ENCODE assay signal across 15 cellular contexts in genomic region chr1:16150508-16150907, GRCh38. TPM values are rescaled to one million over a fixed set of nuclear protein-coding genes. Genes with fewer than 3 reads are reported as not detected.
DNase-seq lines count a peak whose midpoint lies in the region; ATAC-seq and TF ChIP-seq lines count a peak whose summit lies in the region.
"Had no signal": no experiment of that assay in that cellular context is flagged by ENCODE, and none has a peak within 500 bp of the region (broad histone marks: within the 10 kb centered on the region; RNA-seq: fewer than 3 reads in every experiment).

No MANE protein-coding gene starts in this region.

- H2BK120ac ChIP-seq in IMR-90 (ENCODE audit: low read depth, low read length) (peak overlapping the region; percentile 86; the same call in 1 of the 2 replicates), mesenchymal stem cell (ENCODE audit: low read depth, low read length) (no peak overlapping the region)

- peaks cover 27% of the 10 kb centered on the region for H3K9me1 ChIP-seq in IMR-90 (ENCODE audit: insufficient read depth, low read length)

- peaks cover 16% of the 10 kb centered on the region for H4K20me1 ChIP-seq in IMR-90 (ENCODE audit: insufficient read depth, low read length)

- TF ChIP-seq CTCF in IMR-90 (conservative IDR thresholded peaks at IDR 0.05; ENCODE audit: low read depth, low read length): no peak
- no peak for TF ChIP-seq CTCF in MCF 10A (IDR thresholded peaks at IDR 0.05; ENCODE audit: unreplicated experiment)
- TF ChIP-seq CTCF in thyroid gland (IDR thresholded peaks at IDR 0.05): no peak

- peak overlapping the region; percentile 63; the same call in 1 of the 2 replicates for H3K9ac ChIP-seq in IMR-90 (ENCODE audit: low read depth, low read length)
- peak overlapping the region; percentile 53 for H3K9ac ChIP-seq in mesenchymal stem cell (ENCODE audit: low read length)

- no peaks in the 10 kb centered on the region for H3K9me3 ChIP-seq in IMR-90 (ENCODE audit: control insufficient read depth, insufficient read depth, low read length)
- H3K9me3 ChIP-seq in mesenchymal stem cell (ENCODE audit: control insufficient read depth, low read length): no peaks in the 10 kb centered on the region
- no peaks in the 10 kb centered on the region for H3K9me3 ChIP-seq in thyroid gland
- H3K9me3 ChIP-seq: ovary had no signal

- peak overlapping the region; percentile 98; the same call in 1 of the 2 replicates for H4K91ac ChIP-seq in IMR-90 (ENCODE audit: insufficient read depth, low read depth, low read length)
- H4K91ac ChIP-seq in mesenchymal stem cell (ENCODE audit: low read length): no peak overlapping the region

- 86% methylated on average over 1 of the region's 6 CpGs; no CpG with 5 or more reads in 1 of the 2 experiments for WGBS in IMR-90 (ENCODE audit: extremely low coverage in 2 of 2, insufficient read length in 1 of 2), 2 experiments
- 88% methylated on average over 4 of the region's 6 CpGs for WGBS in mesenchymal stem cell
- WGBS in thyroid gland, 2 donors: 81 to 88% methylated on average over 5 to 6 of the region's 6 CpGs

- ATAC-seq in IMR-90 (ENCODE audit: low read depth): no peak
- no peak for ATAC-seq in GM19351 (IDR thresholded peaks at IDR 0.05; ENCODE audit: unreplicated experiment)

- H2BK12ac ChIP-seq in mesenchymal stem cell (ENCODE audit: low read length in 2 of 2): peak overlapping the region in 1 of 2 experiments; percentile 50

- peak overlapping the region; percentile 99 for H2AK5ac ChIP-seq in IMR-90 (ENCODE audit: low read depth, low read length)
- peak overlapping the region; percentile 42 for H2AK5ac ChIP-seq in mesenchymal stem cell (ENCODE audit: low read length, severe bottlenecking)

- in situ Hi-C loops in IMR-90 (cut with MboI; ENCODE audit: low sequenced_read_pairs): no loop called here

- H3K4me3 Mint-ChIP-seq in MCF 10A (ENCODE audit: unreplicated experiment): peak overlapping the region; percentile 87
- H3K4me3 Mint-ChIP-seq: CD14-positive monocyte, memory B cell had no signal

- H3K4me1 Mint-ChIP-seq in MCF 10A (ENCODE audit: insufficient read depth, unreplicated experiment): peaks cover 30% of the 10 kb centered on the region

- peak overlapping the region; percentile 75; the same call in 1 of the 3 replicates for H2BK15ac ChIP-seq in IMR-90 (ENCODE audit: low read depth, low read length)
- no peak overlapping the region for H2BK15ac ChIP-seq in mesenchymal stem cell (ENCODE audit: low read depth, poor library complexity, severe bottlenecking)

- no peak overlapping the region; the same call in 1 of the 2 replicates for H3K4me2 ChIP-seq in IMR-90 (ENCODE audit: low read depth, low read length)
- H3K4me2 ChIP-seq in mesenchymal stem cell (ENCODE audit: low read length, poor library complexity, severe bottlenecking): peak overlapping the region; percentile 48

- TF ChIP-seq POLR2A in IMR-90 (IDR thresholded peaks at IDR 0.05; ENCODE audit: low read depth, low read length): no peak
- no peak for TF ChIP-seq POLR2A in thyroid gland (IDR thresholded peaks at IDR 0.05)

- peak overlapping the region; percentile 97 for H3K23ac ChIP-seq in IMR-90 (ENCODE audit: low read depth, low read length)
- no peak overlapping the region for H3K23ac ChIP-seq in mesenchymal stem cell (ENCODE audit: low read length in 2 of 2)

- H3K27ac ChIP-seq in IMR-90 (ENCODE audit: insufficient read depth, low read length) (peak overlapping the region; percentile 96), mesenchymal stem cell (ENCODE audit: low read length, poor library complexity, severe bottlenecking) (peak overlapping the region; percentile 96), thyroid gland (peak overlapping the region; percentile 85 to 90 (median 90))
- H3K27ac ChIP-seq: ovary had no signal

- H3K36me3 ChIP-seq in IMR-90 (ENCODE audit: control insufficient read depth, insufficient read depth, low read length) (peaks cover 43% of the 10 kb centered on the region), mesenchymal stem cell (ENCODE audit: control insufficient read depth in 1 of 2, insufficient read depth in 2 of 2, low read depth in 1 of 2, low read length in 2 of 2) (peaks cover 23 to 61% of the 10 kb centered on the region in 2 experiments), thyroid gland (peaks cover 16 to 17% of the 10 kb centered on the region in 2 donors)
- H3K36me3 ChIP-seq: ovary had no signal

- 0 out of 2 replicates have a peak overlapping the region, but pooled peaks have one; percentile 1 for H2BK20ac ChIP-seq in IMR-90 (ENCODE audit: low read depth, low read length)

- POLR2A ChIA-PET in IMR-90 (lab: Charles Lee; ENCODE audit: unreplicated experiment) (no interaction called here), MCF 10A (lab: Yijun Ruan, JAX) (interaction anchor here (0.7 to 3.6 kb wide), 7 partner anchors 9 to 218 kb away, joined by 3 to 31 read pairs (median 7); no protein-coding TSS in a partner anchor)

- H3K79me1 ChIP-seq in IMR-90 (ENCODE audit: low read depth in 1 of 2, low read length in 2 of 2): peaks cover 14 to 78% of the 10 kb centered on the region in 2 experiments; a peak in 3 of 4 replicates
- no peaks in the 10 kb centered on the region for H3K79me1 ChIP-seq in mesenchymal stem cell (replicated peaks; ENCODE audit: low read length, poor library complexity, severe bottlenecking)

- H2AFZ ChIP-seq in IMR-90 (replicated peaks; ENCODE audit: low read length, poor library complexity): no peak overlapping the region
- H2AFZ ChIP-seq in mesenchymal stem cell (ENCODE audit: low read depth, low read length): no peak overlapping the region

- no TSS peak for BruUV-seq in IMR-90 (replicated peaks; lab: Mats Ljungman, UMichigan)
- no TSS peak for BruUV-seq in MCF 10A (replicated peaks; lab: Mats Ljungman, UMichigan)

- TF ChIP-seq RAD21 in IMR-90 (IDR thresholded peaks at IDR 0.05; ENCODE audit: low read length): no peak

- peak overlapping the region; percentile 99 for H2BK5ac ChIP-seq in IMR-90 (ENCODE audit: low read depth, low read length, poor library complexity, severe bottlenecking)
- peak overlapping the region; percentile 57 for H2BK5ac ChIP-seq in mesenchymal stem cell (ENCODE audit: low read depth, low read length, poor library complexity, severe bottlenecking)

- H3K4me1 ChIP-seq in IMR-90 (ENCODE audit: control insufficient read depth, insufficient read depth, low read length) (peaks cover 47% of the 10 kb centered on the region), mesenchymal stem cell (ENCODE audit: control insufficient read depth, insufficient read depth, low read depth, low read length) (peaks cover 55% of the 10 kb centered on the region), thyroid gland (peaks cover 64 to 71% of the 10 kb centered on the region in 2 donors)

- peak overlapping the region; percentile 88 for H2AK9ac ChIP-seq in IMR-90 (replicated peaks; ENCODE audit: low read depth, low read length, poor library complexity)

- intact Hi-C loops in IMR-90 (cut with micrococcal nuclease): no loop called here
- intact Hi-C loops in MCF 10A (cut with micrococcal nuclease): no loop called here
- intact Hi-C loops in thyroid gland (cut with DNase I): no loop called here

- peak overlapping the region; percentile 93 for H3K27ac Mint-ChIP-seq in MCF 10A (ENCODE audit: low read depth, unreplicated experiment)
- H3K27ac Mint-ChIP-seq: memory B cell had no signal

- no peak overlapping the region for H3K4me3 ChIP-seq in IMR-90 (ENCODE audit: insufficient read depth, low read depth, low read length)
- H3K4me3 ChIP-seq in mesenchymal stem cell (ENCODE audit: insufficient read depth in 1 of 2, low read depth in 1 of 2, low read length in 2 of 2): no peak overlapping the region
- H3K4me3 ChIP-seq in thyroid gland (replicated peaks in 1 of 3): no peak overlapping the region
- H3K4me3 ChIP-seq: ovary had no signal

- dilution Hi-C loops in IMR-90 (cut with HindIII; ENCODE audit: low sequenced_read_pairs, unreplicated experiment): no loop called here

- H4K8ac ChIP-seq in IMR-90 (ENCODE audit: low read depth in 2 of 2, low read length in 2 of 2) (peak overlapping the region in 1 of 2 experiments; percentile 85; a peak in 2 of 4 replicates), mesenchymal stem cell (ENCODE audit: low read length) (no peak overlapping the region)

- CTCF ChIA-PET in IMR-90 (lab: Yijun Ruan, JAX): interaction anchor here (0.6 kb wide), 1 partner anchor 69 kb away, joined by 3 read pairs; no protein-coding TSS in a partner anchor
- CTCF ChIA-PET in MCF 10A (lab: Yijun Ruan, JAX): interaction anchor here (15.2 kb wide), 1 partner anchor 70 kb away, joined by 156 read pairs; no protein-coding TSS in a partner anchor

- no peaks in the 10 kb centered on the region for H3K9me3 Mint-ChIP-seq in MCF 10A (ENCODE audit: unreplicated experiment)
- H3K9me3 Mint-ChIP-seq: memory B cell had no signal

- no peaks in the 10 kb centered on the region for H3K27me3 ChIP-seq in IMR-90 (ENCODE audit: control insufficient read depth, insufficient read depth, low read length)
- H3K27me3 ChIP-seq in mesenchymal stem cell (ENCODE audit: control insufficient read depth in 1 of 2, insufficient read depth in 1 of 2, low read length in 2 of 2): no peaks in the 10 kb centered on the region
- no peaks in the 10 kb centered on the region for H3K27me3 ChIP-seq in thyroid gland
- H3K27me3 ChIP-seq: ovary had no signal

- H3K27me3 Mint-ChIP-seq in MCF 10A (ENCODE audit: insufficient read depth, unreplicated experiment): no peaks in the 10 kb centered on the region

- H3K18ac ChIP-seq in IMR-90 (ENCODE audit: low read depth, low read length) (peak overlapping the region; percentile 40), mesenchymal stem cell (ENCODE audit: low read depth in 1 of 2, low read length in 2 of 2) (peak overlapping the region in 1 of 2 experiments; percentile 92)

- no peak overlapping the region for H3K14ac ChIP-seq in IMR-90 (replicated peaks; ENCODE audit: low read depth, low read length)
- H3K14ac ChIP-seq in mesenchymal stem cell (ENCODE audit: low read length in 2 of 2): peak overlapping the region in 1 of 2 experiments; percentile 84

- peak overlapping the region; percentile 62 for H4K5ac ChIP-seq in IMR-90 (ENCODE audit: low read depth, low read length)

- H3K4ac ChIP-seq in IMR-90 (ENCODE audit: low read depth, low read length) (peak overlapping the region; percentile 95), mesenchymal stem cell (ENCODE audit: low read depth in 1 of 2, low read length in 2 of 2) (peak overlapping the region in 1 of 2 experiments; percentile 8)

- peaks cover 66% of the 10 kb centered on the region for H3K36me3 Mint-ChIP-seq in MCF 10A (ENCODE audit: insufficient read depth, unreplicated experiment)
- H3K36me3 Mint-ChIP-seq: CD14-positive monocyte, memory B cell had no signal

- H3K56ac ChIP-seq in IMR-90 (ENCODE audit: extremely low read depth, insufficient read depth, low read length): no peak overlapping the region

- DNase-seq in IMR-90 (no peak), MCF 10A (ENCODE audit: unreplicated experiment) (no peak), mesenchymal stem cell (no peak), thyroid gland (no peak), NCI-H146 treated with DMSO at 0.1 percent for 48 hours (lab: John Stamatoyannopoulos, UW; ENCODE audit: unreplicated experiment) (no peak), kidney glomerular epithelial cell (lab: John Stamatoyannopoulos, UW) (no peak)
- no peak for DNase-seq in stimulated activated CD4-positive, alpha-beta T cell treated with anti-CD3 and anti-CD28 coated beads, Interleukin-4, amount 100 ng/mL, for 1 hour
- DNase-seq: activated T-cell treated with anti-CD3 and anti-CD28 coated beads, Interleukin-2, amount 50 U/mL, for 48 hours; MM.1S; NCI-H2107; ovary; T1000 had no signal

RNA-seq across cellular contexts. Expression of gene EPHA2, which starts 5.4 kb away (rescaled TPM):
- total RNA-seq in IMR-90 (2012; rRNA removed) (22.5 and 24.0 TPM in 2 replicates), MCF 10A (2022) (206 and 248 TPM in 2 replicates), thyroid gland (10 to 100 TPM; 22.3 to 53.2 (median 29.3) TPM)
- 72.6 and 82.5 TPM in 2 replicates for polyA plus RNA-seq in IMR-90 (2012; rRNA removed)
- polyA plus RNA-seq in IMR-90 (2012; cell fraction: cytosol; rRNA removed): 65.8 and 89.5 TPM in 2 replicates
- polyA plus RNA-seq in IMR-90 (2012; cell fraction: nucleus; rRNA removed; ENCODE audit: low replicate concordance): 96.5 and 215 TPM in 2 replicates
- 31.9 TPM for polyA plus RNA-seq in mesenchymal stem cell (2013, experiment 1 of 2)
- polyA plus RNA-seq in mesenchymal stem cell (2013, experiment 2 of 2): 31.0 TPM
- polyA plus RNA-seq: CD14-positive monocyte had no signal
